In genomic region chr1:21302747-21303715, GRCh38 we compare ENCODE assay signal across 8 cellular contexts. TPM values are rescaled to one million over a fixed set of nuclear protein-coding genes. Genes with fewer than 3 reads are reported as not detected.
DNase-seq lines count a peak whose midpoint lies in the region; ATAC-seq and TF ChIP-seq lines count a peak whose summit lies in the region.

No MANE protein-coding gene starts in this region.

- H3K27me3 ChIP-seq in ACC112 (ENCODE audit: insufficient read depth, low read length) = no peaks in the 10 kb centered on the region

- H3K36me3 ChIP-seq in ACC112 (ENCODE audit: insufficient read depth, low read length) = no peaks in the 10 kb centered on the region
- no peaks in the 10 kb centered on the region for H3K36me3 ChIP-seq in HEK293 (ENCODE audit: control insufficient read depth in 2 of 2, insufficient read depth in 1 of 2, low read length in 2 of 2)

- H3K4me3 Mint-ChIP-seq in MCF 10A (ENCODE audit: unreplicated experiment) = peak overlapping the region; percentile 44

- H3K36me3 Mint-ChIP-seq in MCF 10A (ENCODE audit: insufficient read depth, unreplicated experiment) = no peaks in the 10 kb centered on the region

- no peaks in the 10 kb centered on the region for H3K9me3 ChIP-seq in HEK293 (ENCODE audit: control insufficient read depth, insufficient read depth, low read depth, low read length)

- no peaks in the 10 kb centered on the region for H3K9me3 Mint-ChIP-seq in MCF 10A (ENCODE audit: unreplicated experiment)

- no peaks in the 10 kb centered on the region for H3K27me3 Mint-ChIP-seq in MCF 10A (ENCODE audit: insufficient read depth, unreplicated experiment)

- H3K79me2 ChIP-seq in ACC112 (ENCODE audit: control insufficient read depth, insufficient read depth, low read length, unreplicated experiment) = peaks cover 23% of the 10 kb centered on the region

- DNase-seq in MCF 10A (ENCODE audit: unreplicated experiment) = peak; percentile 53
- DNase-seq in left lobe of liver (ENCODE audit: low spot score) = no peak
- DNase-seq in HEK293T (ENCODE audit: extremely low spot score) = no peak
- no peak for DNase-seq in activated gamma-delta T cell treated with Interleukin-2 at 50 U/mL for 16 hours
- DNase-seq in activated gamma-delta T cell (lab: John Stamatoyannopoulos, UW) = no peak

- TF ChIP-seq CTCF in HEK293 (tag by site-specific recombination; IDR thresholded peaks at IDR 0.05) = peak; percentile 77
- peak; percentile 17 for TF ChIP-seq CTCF in MCF 10A (IDR thresholded peaks at IDR 0.05; ENCODE audit: unreplicated experiment)

- BruUV-seq in MCF 10A (replicated peaks; lab: Mats Ljungman, UMichigan) = no TSS peak

- POLR2A ChIA-PET in HEK293 (lab: Yijun Ruan, JAX) (no interaction called here), MCF 10A (lab: Yijun Ruan, JAX) (interaction anchor here (0.7 to 1.2 kb wide), 6 partner anchors 9 to 315 kb away, joined by 3 to 4 read pairs (median 3); no protein-coding TSS in a partner anchor), HEK293T (lab: Yijun Ruan, JAX) (no interaction called here)

- H3K27ac Mint-ChIP-seq in MCF 10A (ENCODE audit: low read depth, unreplicated experiment) = peak overlapping the region; percentile 65

- H3K4me1 Mint-ChIP-seq in MCF 10A (ENCODE audit: insufficient read depth, unreplicated experiment) = peaks cover 8% of the 10 kb centered on the region

- no peak overlapping the region for H2AFZ ChIP-seq in ACC112 (ENCODE audit: low read length, unreplicated experiment)

- ATAC-seq in left lobe of liver (peak; percentile 38), HG03457 (IDR thresholded peaks at IDR 0.05; ENCODE audit: unreplicated experiment) (no peak)

- H3K4me1 ChIP-seq in ACC112 (ENCODE audit: control insufficient read depth, insufficient read depth, low read length, unreplicated experiment) (peaks cover 51% of the 10 kb centered on the region), HEK293 (ENCODE audit: control insufficient read depth, insufficient read depth, low read length) (peaks cover 8% of the 10 kb centered on the region)

- H3K27ac ChIP-seq in ACC112 (ENCODE audit: low read depth, low read length) = peak overlapping the region; percentile 41
- no peak overlapping the region for H3K27ac ChIP-seq in HEK293 (ENCODE audit: extremely low read depth, low read depth, low read length)

- CTCF ChIA-PET in HEK293 (lab: Yijun Ruan, JAX) = interaction anchor here (0.9 to 5.9 kb wide), 4 partner anchors 31 to 66 kb away, joined by 4 to 30 read pairs (median 6); no protein-coding TSS in a partner anchor
- CTCF ChIA-PET in MCF 10A (lab: Yijun Ruan, JAX) = interaction anchor here (0.7 to 1.6 kb wide), 5 partner anchors 10 to 66 kb away, joined by 3 to 6 read pairs (median 3); no protein-coding TSS in a partner anchor
- CTCF ChIA-PET in HEK293T (lab: Yijun Ruan, JAX) = interaction anchor here (0.6 to 0.9 kb wide), 2 partner anchors 33 to 112 kb away, joined by 3 to 5 read pairs; no protein-coding TSS in a partner anchor

- intact Hi-C loops in MCF 10A (cut with micrococcal nuclease) = loop anchor here (1.0 to 5.0 kb wide), 4 partner anchors 31 to 70 kb away; no protein-coding TSS in a partner anchor

- H3K4me3 ChIP-seq in ACC112 (ENCODE audit: low read depth, low read length) (no peak overlapping the region), HEK293 (ENCODE audit: low read depth, low read length) (no peak overlapping the region)

TF ChIP-seq in HEK293, 187 proteins besides CTCF, POLR2A, EP300 and RAD21 (continues in another document):
- 0 out of 2 replicates have a peak, but pooled peaks have one; percentile 28 for TF ChIP-seq ZNF24 (tag by site-specific recombination; IDR thresholded peaks at IDR 0.05)
- TF ChIP-seq SP7 (tag by site-specific recombination; IDR thresholded peaks at IDR 0.05) = peak; percentile 85
- no peak for TF ChIP-seq ZNF416 (tag by site-specific recombination; IDR thresholded peaks at IDR 0.05)
- no peak; the same call in 1 of the 2 replicates for TF ChIP-seq PRDM10 (tag by site-specific recombination; IDR thresholded peaks at IDR 0.05)
- no peak for TF ChIP-seq ZNF621 (tag by site-specific recombination; IDR thresholded peaks at IDR 0.05)
- TF ChIP-seq WT1 (tag by site-specific recombination; IDR thresholded peaks at IDR 0.05) = peak; percentile 24; the same call in 1 of the 2 replicates
- TF ChIP-seq KLF7 (tag by site-specific recombination; IDR thresholded peaks at IDR 0.05; ENCODE audit: borderline replicate concordance) = no peak
- TF ChIP-seq ZNF473 (tag by site-specific recombination; IDR thresholded peaks at IDR 0.05) = no peak
- no peak for TF ChIP-seq ZNF776 (tag by site-specific recombination; IDR thresholded peaks at IDR 0.05; ENCODE audit: borderline replicate concordance)

TF ChIP-seq in HEK293T, 16 proteins besides CTCF, POLR2A, EP300 and RAD21:
- TF ChIP-seq ARNT (IDR thresholded peaks at IDR 0.05) (no peak), L3MBTL2 (conservative IDR thresholded peaks at IDR 0.05) (no peak), FOXA1 (IDR thresholded peaks at IDR 0.05) (no peak)

RNA-seq across cellular contexts. Expression of gene ECE1, which starts 12.8 kb away (rescaled TPM):
- total RNA-seq in MCF 10A (2022) (40.0 and 46.8 TPM in 2 replicates), left lobe of liver (58.0 TPM)
